12 cellular contexts compared by ENCODE assay signal in genomic region chr14:23344481-23344880, GRCh38. TPM values are rescaled to one million over a fixed set of nuclear protein-coding genes. Genes with fewer than 3 reads are reported as not detected.
"Had no signal": no experiment of that assay in that cellular context is flagged by ENCODE, and none has a peak within 500 bp of the region (broad histone marks: within the 10 kb centered on the region; RNA-seq: fewer than 3 reads in every experiment).

No MANE protein-coding gene starts in this region.

- DNase-seq: activated naive CD4-positive, alpha-beta T cell treated with anti-CD3 and anti-CD28 coated beads, Interleukin-2, amount 50 U/mL, for 16 hours; caudate nucleus; cortex of kidney; effector memory CD4-positive, alpha-beta T cell; lower lobe of right lung; uterus had no signal

- H3K36me3 ChIP-seq: adrenal gland, lower lobe of right lung, right atrium auricular region, uterus had no signal

- H3K27ac ChIP-seq: adrenal gland, epithelial cell of prostate, lower lobe of right lung, right atrium auricular region, skin epidermis, uterus had no signal

- H3K4me1 ChIP-seq: adrenal gland, lower lobe of right lung, uterus had no signal

- H3K9me3 ChIP-seq: adrenal gland, lower lobe of right lung, right atrium auricular region, uterus had no signal

- ATAC-seq: lower lobe of right lung had no signal

- H3K27me3 ChIP-seq: adrenal gland, right atrium auricular region, uterus had no signal

- H3K4me3 ChIP-seq: adrenal gland, lower lobe of right lung, right atrium auricular region, skin epidermis, uterus had no signal

RNA-seq across cellular contexts. Expression of gene EFS, which starts 20.5 kb away (rescaled TPM):
- total RNA-seq: myocyte had no signal

RNA-seq across cellular contexts. Expression of gene IL25, which starts 28.1 kb away (rescaled TPM):
- total RNA-seq: adrenal gland, lower lobe of right lung, mesothelial cell of epicardium, myocyte, right atrium auricular region, uterus had no signal

RNA-seq across cellular contexts. Expression of gene CMTM5, which starts 32.4 kb away (rescaled TPM):
- total RNA-seq: mesothelial cell of epicardium, myocyte, right atrium auricular region had no signal
